8 cellular contexts compared by ENCODE assay signal in the genomic region with DNA sequence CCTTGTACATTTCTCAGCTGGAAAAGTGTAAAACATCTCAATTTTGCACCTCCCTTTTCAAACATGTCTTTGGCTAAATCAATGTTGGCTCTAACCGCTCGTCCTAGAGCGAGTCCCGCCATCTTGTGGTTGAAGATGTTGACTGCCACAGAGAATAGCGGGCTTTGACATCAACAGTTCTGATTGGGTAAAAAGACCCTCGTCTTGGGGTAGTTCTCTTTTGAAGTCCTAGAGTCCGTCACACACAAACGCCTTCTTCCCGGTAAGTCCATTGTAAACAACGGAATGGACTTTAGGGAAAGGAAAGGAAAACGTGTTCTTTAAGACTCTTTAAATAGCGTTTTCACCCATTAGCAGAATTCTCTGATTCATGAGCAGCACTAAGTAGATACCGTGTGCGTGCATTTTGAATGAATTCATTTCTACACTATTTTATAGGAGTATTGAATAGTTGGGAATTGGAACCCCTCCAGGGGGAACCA. TPM values are rescaled to one million over a fixed set of nuclear protein-coding genes. Genes with fewer than 3 reads are reported as not detected.
A peak's percentile ranks its signal among the peaks of the same experiment; 100 is the strongest.
DNase-seq lines count a peak whose midpoint lies in the region; ATAC-seq and TF ChIP-seq lines count a peak whose summit lies in the region.

No MANE protein-coding gene starts in this region.

- peak overlapping the region; percentile 67 for H3K4me2 ChIP-seq in OCI-LY7 (ENCODE audit: low read length)

- DNase-seq in Caki2 (ENCODE audit: low read depth) (peak; percentile 68), OCI-LY7 (ENCODE audit: low spot score) (peak; percentile 71), glutamatergic neuron (peak; percentile 61), nucleus accumbens (lab: John Stamatoyannopoulos, UW) (peak in 39 of 56 donors; percentile 2 to 65 (median 28)), mesenteric fat pad (ENCODE audit: low spot score) (no peak)
- peak; percentile 28 for DNase-seq in activated naive CD8-positive, alpha-beta T cell treated with anti-CD3 and anti-CD28 coated beads for 36 hours

- H3K27me3 Mint-ChIP-seq in activated naive CD8-positive, alpha-beta T cell treated with anti-CD3 and anti-CD28 coated beads for 36 hours, result peaks cover 35% of the 10 kb centered on the region
- peaks cover 2% of the 10 kb centered on the region for H3K27me3 Mint-ChIP-seq in glutamatergic neuron (ENCODE audit: unreplicated experiment)

- H3K9me3 Mint-ChIP-seq in activated naive CD8-positive, alpha-beta T cell treated with anti-CD3 and anti-CD28 coated beads for 36 hours, result peaks cover 4% of the 10 kb centered on the region
- H3K9me3 Mint-ChIP-seq in glutamatergic neuron (ENCODE audit: unreplicated experiment), result peaks cover 3% of the 10 kb centered on the region

- H3K4me3 ChIP-seq in OCI-LY7 (ENCODE audit: low read depth, low read length, poor library complexity, severe bottlenecking), result peak overlapping the region; percentile 89

- H3K36me3 ChIP-seq in OCI-LY7 (ENCODE audit: insufficient read depth, low read length), result peaks cover 14% of the 10 kb centered on the region

- H3K4me1 ChIP-seq in OCI-LY7 (ENCODE audit: insufficient read depth, low read length, poor library complexity, severe bottlenecking), result peaks cover 13% of the 10 kb centered on the region

- peaks cover 13% of the 10 kb centered on the region for H3K4me1 Mint-ChIP-seq in activated naive CD8-positive, alpha-beta T cell treated with anti-CD3 and anti-CD28 coated beads for 36 hours
- peaks cover 10% of the 10 kb centered on the region for H3K4me1 Mint-ChIP-seq in glutamatergic neuron (ENCODE audit: low read depth, unreplicated experiment)

- in situ Hi-C loops in Caki2 (cut with HindIII; ENCODE audit: low pct_unique_long_range_greater_than_20kb, low sequenced_read_pairs), result no loop called here

- H3K9me2 ChIP-seq in OCI-LY7 (ENCODE audit: insufficient read depth, low read length), result no peaks in the 10 kb centered on the region

- H2AFZ ChIP-seq in OCI-LY7 (ENCODE audit: low read length), result peak overlapping the region; percentile 99

- POLR2A ChIA-PET in OCI-LY7 (lab: Charles Lee), result interaction anchor here (0.8 to 1.5 kb wide), 7 partner anchors 8 to 1052 kb away, joined by 3 to 5 read pairs (median 4); partner anchors contain the start of gene BTAF1

- H3K79me2 ChIP-seq in OCI-LY7 (ENCODE audit: insufficient read depth, low read depth, low read length), result peaks cover 34% of the 10 kb centered on the region

- peaks cover 11% of the 10 kb centered on the region; the same call in 1 of the 2 replicates for H3K9me3 ChIP-seq in OCI-LY7 (ENCODE audit: low read length)

- CTCF ChIA-PET in OCI-LY7 (lab: Charles Lee; ENCODE audit: unreplicated experiment), result no interaction called here

- TF ChIP-seq CTCF in OCI-LY7 (conservative IDR thresholded peaks at IDR 0.05; ENCODE audit: low read length) (peak; percentile 72), glutamatergic neuron (IDR thresholded peaks at IDR 0.05; ENCODE audit: partially characterized antibody, unreplicated experiment) (peak; percentile 61)

- H3K27ac ChIP-seq in OCI-LY7 (ENCODE audit: low read depth, low read length, poor library complexity, severe bottlenecking), result no peak overlapping the region

- no TSS peak for BruUV-seq in OCI-LY7 (replicated peaks; lab: Mats Ljungman, UMichigan)

- peak overlapping the region; percentile 88 for H3K27ac Mint-ChIP-seq in activated naive CD8-positive, alpha-beta T cell treated with anti-CD3 and anti-CD28 coated beads for 36 hours
- H3K27ac Mint-ChIP-seq in glutamatergic neuron (ENCODE audit: unreplicated experiment), result no peak overlapping the region

- H3K36me3 Mint-ChIP-seq in activated naive CD8-positive, alpha-beta T cell treated with anti-CD3 and anti-CD28 coated beads for 36 hours, result peaks cover 4% of the 10 kb centered on the region
- no peaks in the 10 kb centered on the region for H3K36me3 Mint-ChIP-seq in glutamatergic neuron (ENCODE audit: unreplicated experiment)

- peak; percentile 36 for ATAC-seq in GM19463 (IDR thresholded peaks at IDR 0.05; ENCODE audit: unreplicated experiment)
- peak; percentile 55 for ATAC-seq in HG03521 (IDR thresholded peaks at IDR 0.05; ENCODE audit: unreplicated experiment)

- H3K4me3 Mint-ChIP-seq in activated naive CD8-positive, alpha-beta T cell treated with anti-CD3 and anti-CD28 coated beads for 36 hours, result peak overlapping the region; percentile 98
- peak overlapping the region; percentile 99 for H3K4me3 Mint-ChIP-seq in glutamatergic neuron (ENCODE audit: unreplicated experiment)

- H4K20me1 ChIP-seq in OCI-LY7 (ENCODE audit: insufficient read depth, low read length), result no peaks in the 10 kb centered on the region

- intact Hi-C loops in OCI-LY7 (cut with micrococcal nuclease; ENCODE audit: unreplicated experiment), result loop anchor here (10.0 kb wide), 1 partner anchor 923 kb away; the partner anchor contains the start of gene TNKS2

RNA-seq across cellular contexts. Expression of gene RPP30, which starts 0.5 kb away (rescaled TPM):
- 48.2 and 71.4 TPM in 2 replicates for total RNA-seq in Caki2 (2014; rRNA removed; shearing (Covaris generic); ENCODE audit: low replicate concordance)
- total RNA-seq in OCI-LY7 (2014; rRNA removed; shearing (Covaris generic)), result 32.8 and 34.3 TPM in 2 replicates
- total RNA-seq in OCI-LY7 (2022), result 50.4 and 51.9 TPM in 2 replicates
- total RNA-seq in activated naive CD8-positive, alpha-beta T cell treated with anti-CD3 and anti-CD28 coated beads for 36 hours, result 10 to 100 TPM; 81.5 to 88.0 TPM
- 31.5 TPM for total RNA-seq in glutamatergic neuron (ENCODE audit: unreplicated experiment)
- total RNA-seq in mesenteric fat pad, result 28.3 TPM

RNA-seq across cellular contexts. Expression of gene HTR7, which starts 13.5 kb away (rescaled TPM):
- 0.03 TPM in 1 of 2 replicates, not detected in the other for total RNA-seq in Caki2 (2014; rRNA removed; shearing (Covaris generic); ENCODE audit: low replicate concordance)
- total RNA-seq in OCI-LY7 (2014; rRNA removed; shearing (Covaris generic)), result not detected in 2 replicates
- total RNA-seq in OCI-LY7 (2022), result 0.10 TPM in 1 of 2 replicates, not detected in the other
- total RNA-seq in activated naive CD8-positive, alpha-beta T cell treated with anti-CD3 and anti-CD28 coated beads for 36 hours, result not detected
- total RNA-seq in glutamatergic neuron (ENCODE audit: unreplicated experiment), result 13.3 TPM
- total RNA-seq in mesenteric fat pad, result 0.74 TPM

RNA-seq across cellular contexts. Expression of gene ANKRD1, which starts 49.6 kb away (rescaled TPM):
- total RNA-seq in Caki2 (2014; rRNA removed; shearing (Covaris generic); ENCODE audit: low replicate concordance), result 30.7 and 34.4 TPM in 2 replicates
- total RNA-seq in OCI-LY7 (2014; rRNA removed; shearing (Covaris generic)), result not detected in 2 replicates
- total RNA-seq in OCI-LY7 (2022), result not detected in 2 replicates
- total RNA-seq in activated naive CD8-positive, alpha-beta T cell treated with anti-CD3 and anti-CD28 coated beads for 36 hours, result not detected
- not detected for total RNA-seq in glutamatergic neuron (ENCODE audit: unreplicated experiment)
- 1.6 TPM for total RNA-seq in mesenteric fat pad

Comparison
In these comparisons a context has a peak if more than half of its experiments do, and no peak if none do; other contexts are left out.
1. RNA of gene ANKRD1, which starts 49.6 kb away (total RNA-seq): 30.7 to 34.4 TPM in Caki2; 1.6 TPM in mesenteric fat pad (single experiment), not detected in OCI-LY7, not detected in activated naive CD8-positive, alpha-beta T cell treated with anti-CD3 and anti-CD28 coated beads for 36 hours and not detected in glutamatergic neuron (single experiment); every median in the first group is over 10 times any median in the second.